ENCODE assay signal across 7 cellular contexts in genomic region chr9:131349881-131350563, GRCh38. TPM values are rescaled to one million over a fixed set of nuclear protein-coding genes. Genes with fewer than 3 reads are reported as not detected.
DNase-seq lines count a peak whose midpoint lies in the region; ATAC-seq and TF ChIP-seq lines count a peak whose summit lies in the region.

No MANE protein-coding gene starts in this region.

- peak overlapping the region; percentile 70 for H3K4me3 Mint-ChIP-seq in progenitor cell of endocrine pancreas (ENCODE audit: low read depth)

- 6 to 9% (median 8%) methylated on average over 25 to 27 of the region's 27 CpGs for WGBS in adrenal gland, 4 donors

- H3K27ac ChIP-seq in adrenal gland (peak overlapping the region in 1 of 5 donors; percentile 42), left ventricle myocardium inferior (replicated peaks) (no peak overlapping the region), upper lobe of right lung (no peak overlapping the region)

- H3K9me3 Mint-ChIP-seq in progenitor cell of endocrine pancreas (ENCODE audit: low read depth): no peaks in the 10 kb centered on the region

- H3K36me3 ChIP-seq in adrenal gland (replicated peaks in 1 of 2): no peaks in the 10 kb centered on the region
- no peaks in the 10 kb centered on the region for H3K36me3 ChIP-seq in left ventricle myocardium inferior
- no peaks in the 10 kb centered on the region for H3K36me3 ChIP-seq in upper lobe of right lung

- no peaks in the 10 kb centered on the region for H3K27me3 Mint-ChIP-seq in progenitor cell of endocrine pancreas

- H3K27me3 ChIP-seq in adrenal gland (no peaks in the 10 kb centered on the region), left ventricle myocardium inferior (ENCODE audit: low read depth) (no peaks in the 10 kb centered on the region), upper lobe of right lung (no peaks in the 10 kb centered on the region)

- H3K9me3 ChIP-seq in adrenal gland (replicated peaks in 1 of 3) (no peaks in the 10 kb centered on the region), left ventricle myocardium inferior (replicated peaks) (no peaks in the 10 kb centered on the region), upper lobe of right lung (no peaks in the 10 kb centered on the region)

- H3K4me1 Mint-ChIP-seq in progenitor cell of endocrine pancreas (ENCODE audit: low read depth): peaks cover 4% of the 10 kb centered on the region

- DNase-seq in GM19238 (ENCODE audit: insufficient read length, low spot score) (peak; percentile 85), NCI-H187 treated with DMSO at 0.1 percent for 48 hours (lab: John Stamatoyannopoulos, UW) (peak; percentile 13), T-helper 1 cell (peak; percentile 60 to 83 (median 78)), adrenal gland (peak; percentile 83 to 94 (median 93)), left ventricle myocardium inferior (peak; percentile 91), progenitor cell of endocrine pancreas (ENCODE audit: low spot score, unreplicated experiment) (peak; percentile 58), upper lobe of right lung (peak; percentile 95)

- ATAC-seq in upper lobe of right lung: peak; percentile 98

- TF ChIP-seq CTCF in adrenal gland (IDR thresholded peaks at IDR 0.05): peak; percentile 79 to 96 (median 90)
- peak; percentile 94 for TF ChIP-seq CTCF in left ventricle myocardium inferior (IDR thresholded peaks at IDR 0.05; ENCODE audit: borderline replicate concordance)
- peak; percentile 78 for TF ChIP-seq CTCF in progenitor cell of endocrine pancreas (IDR thresholded peaks at IDR 0.05; ENCODE audit: unreplicated experiment)
- peak; percentile 88 for TF ChIP-seq CTCF in upper lobe of right lung (IDR thresholded peaks at IDR 0.05)

- H3K4me1 ChIP-seq in adrenal gland (replicated peaks in 1 of 2): peaks cover 0 to 10% of the 10 kb centered on the region in 2 donors
- H3K4me1 ChIP-seq in left ventricle myocardium inferior: peaks cover 12% of the 10 kb centered on the region
- peaks cover 9% of the 10 kb centered on the region for H3K4me1 ChIP-seq in upper lobe of right lung

- intact Hi-C loops in adrenal gland (cut with DNase I) (loop anchor here in 1 of 2 donors (5.0 kb wide), 2 partner anchors 127 to 397 kb away; no protein-coding TSS in a partner anchor), left ventricle myocardium inferior (cut with micrococcal nuclease) (loop anchor here (10.0 kb wide), 1 partner anchor 395 kb away; the partner anchor contains the start of gene RAPGEF1), upper lobe of right lung (cut with DNase I) (loop anchor here (10.0 kb wide), 1 partner anchor 125 kb away; no protein-coding TSS in a partner anchor)

- H3K36me3 Mint-ChIP-seq in progenitor cell of endocrine pancreas (ENCODE audit: insufficient read depth): no peaks in the 10 kb centered on the region

- H3K4me3 ChIP-seq in adrenal gland: peak overlapping the region in 2 of 4 donors; percentile 28 to 40
- H3K4me3 ChIP-seq in left ventricle myocardium inferior: peak overlapping the region; percentile 50
- peak overlapping the region; percentile 29 for H3K4me3 ChIP-seq in upper lobe of right lung

- peak overlapping the region; percentile 36 for H3K27ac Mint-ChIP-seq in progenitor cell of endocrine pancreas

- no peak for TF ChIP-seq POLR2A in adrenal gland (IDR thresholded peaks at IDR 0.05)

RNA-seq across cellular contexts. Expression of gene PRRC2B, which starts 43.9 kb away (rescaled TPM):
- total RNA-seq in adrenal gland (100 to 1,000 TPM; 109 to 255 (median 161) TPM), left ventricle myocardium inferior (109 TPM), progenitor cell of endocrine pancreas (416 and 460 TPM in 2 replicates), upper lobe of right lung (190 TPM)
- 100 to 1,000 TPM in 1 of 3 donors, 10 to 100 TPM in 2; 56.9 to 141 (median 98.1) TPM for polyA plus RNA-seq in adrenal gland

Comparison
In these comparisons a context has a peak if more than half of its experiments do, and no peak if none do; other contexts are left out.
1. DNase-seq: peak in every context shown above with its lines; median percentile 95 in upper lobe of right lung; 93 in adrenal gland; 91 in left ventricle myocardium inferior; 85 in GM19238; 78 in T-helper 1 cell; 58 in progenitor cell of endocrine pancreas; 13 in NCI-H187 treated with DMSO at 0.1 percent for 48 hours.